ENCODE assay signal across 14 cellular contexts in genomic region chr6:35319346-35320030, GRCh38.
"Had no signal": no experiment of that assay in that cellular context is flagged by ENCODE, and none has a peak within 500 bp of the region (broad histone marks: within the 10 kb centered on the region; RNA-seq: fewer than 3 reads in every experiment).

No MANE protein-coding gene starts in this region.

- H3K27ac Mint-ChIP-seq: activated B cell treated with CpG ODN at 0.5 μM for 24 hours had no signal

- H3K27me3 ChIP-seq: suprapubic skin, upper lobe of right lung had no signal

- H3K27ac ChIP-seq: cardiac muscle cell, suprapubic skin, upper lobe of right lung had no signal

- H3K27me3 Mint-ChIP-seq: activated B cell treated with CpG ODN at 0.5 μM for 24 hours; activated CD4-positive, alpha-beta T cell treated with anti-CD3 and anti-CD28 coated beads, Interleukin-2, amount 10 ng/mL, durations not matched to agents 7 days and 5 days had no signal

- H3K9me3 ChIP-seq: suprapubic skin, upper lobe of right lung had no signal

- ATAC-seq: natural killer cell; stimulated activated naive CD8-positive, alpha-beta T cell treated with anti-CD3 and anti-CD28 coated beads, Interleukin-15, Interleukin-2, amounts not matched to agents 100 U/mL and 50 U/mL, for 24 hours had no signal

- H3K4me3 Mint-ChIP-seq: activated B cell treated with CpG ODN at 0.5 μM for 24 hours; activated CD4-positive, alpha-beta T cell treated with anti-CD3 and anti-CD28 coated beads, Interleukin-2, amount 10 ng/mL, durations not matched to agents 7 days and 5 days; natural killer cell had no signal

- H3K9me3 Mint-ChIP-seq: activated B cell treated with CpG ODN at 0.5 μM for 24 hours; activated CD4-positive, alpha-beta T cell treated with anti-CD3 and anti-CD28 coated beads, Interleukin-2, amount 10 ng/mL, durations not matched to agents 7 days and 5 days; natural killer cell had no signal

- FAIRE-seq: TTC549 had no signal

- DNase-seq: activated B cell treated with CpG ODN at 0.5 μM for 24 hours; activated CD4-positive, alpha-beta T cell treated with anti-CD3 and anti-CD28 coated beads, Interleukin-2, amount 10 ng/mL, durations not matched to agents 7 days and 5 days; activated gamma-delta T cell; activated T-cell treated with anti-CD3 and anti-CD28 coated beads for 4 hours; effector CD4-positive, alpha-beta T cell; left colon; natural killer cell; stimulated activated CD4-positive, alpha-beta T cell treated with anti-CD3 and anti-CD28 coated beads, Interleukin-2, amount 100 ng/mL, for 48 hours; stimulated activated naive CD8-positive, alpha-beta T cell treated with anti-CD3 and anti-CD28 coated beads, Interleukin-15, Interleukin-2, amounts not matched to agents 100 U/mL and 50 U/mL, for 24 hours; T-helper 2 cell; upper lobe of right lung had no signal

- H3K36me3 ChIP-seq: cardiac muscle cell had no signal
